ENCODE assay signal across 8 cellular contexts in the genomic region with DNA sequence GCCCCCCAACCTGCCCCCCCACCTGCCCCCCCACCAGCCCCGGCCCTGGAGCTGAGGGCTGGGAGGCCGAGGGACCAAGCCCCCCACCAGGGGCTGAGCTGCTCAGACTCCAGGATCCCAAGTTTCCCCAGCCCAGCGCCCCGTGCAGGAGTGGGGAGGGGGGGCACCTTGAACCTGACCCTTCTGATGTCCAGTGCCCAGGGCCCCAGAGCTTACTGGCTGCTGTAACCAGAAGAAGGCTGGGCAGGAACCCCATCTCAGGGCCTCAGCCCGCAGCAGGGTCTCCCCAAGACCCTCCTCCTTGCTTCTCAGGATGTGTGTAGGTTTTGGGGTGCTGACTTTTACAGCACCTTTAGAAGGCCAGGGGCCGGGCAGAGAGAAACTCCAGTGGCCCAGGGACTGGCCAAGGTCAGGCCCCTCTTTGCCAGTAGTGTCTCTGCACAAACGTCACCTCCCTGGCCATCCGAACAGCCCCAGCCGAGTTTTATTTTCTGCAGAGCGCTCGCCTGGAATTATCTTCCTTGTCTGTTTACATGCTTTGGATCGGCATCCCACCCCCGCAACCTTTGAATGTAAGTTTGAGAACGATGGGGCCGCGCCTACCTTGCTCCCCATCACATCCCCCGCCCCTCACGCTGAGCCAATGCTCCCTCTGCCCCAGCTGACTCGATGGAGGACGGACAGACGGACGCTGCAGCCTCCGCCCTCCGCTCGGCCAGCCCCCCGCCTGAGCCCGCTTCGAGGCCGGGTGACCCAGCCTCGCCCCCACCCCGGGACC.
A peak's percentile ranks its signal among the peaks of the same experiment; 100 is the strongest.
DNase-seq lines count a peak whose midpoint lies in the region; ATAC-seq and TF ChIP-seq lines count a peak whose summit lies in the region.

No MANE protein-coding gene starts in this region.

- peak overlapping the region; percentile 32 for H3K4me3 Mint-ChIP-seq in activated CD8-positive, alpha-beta T cell treated with anti-CD3 and anti-CD28 coated beads, Interleukin-2, amount 10 ng/mL, durations not matched to agents 7 days and 5 days
- H3K4me3 Mint-ChIP-seq in progenitor cell of endocrine pancreas (ENCODE audit: low read depth): peak overlapping the region; percentile 72

- H3K36me3 Mint-ChIP-seq in activated CD8-positive, alpha-beta T cell treated with anti-CD3 and anti-CD28 coated beads, Interleukin-2, amount 10 ng/mL, durations not matched to agents 7 days and 5 days (ENCODE audit: low read depth): no peaks in the 10 kb centered on the region
- H3K36me3 Mint-ChIP-seq in progenitor cell of endocrine pancreas (ENCODE audit: insufficient read depth): no peaks in the 10 kb centered on the region

- no peak for TF ChIP-seq CTCF in AG09309 (IDR thresholded peaks at IDR 0.05; ENCODE audit: control insufficient read depth, insufficient read depth, low read depth, low read length, missing control alignments)
- TF ChIP-seq CTCF in fibroblast of mammary gland (conservative IDR thresholded peaks at IDR 0.05; ENCODE audit: control insufficient read depth, insufficient read depth, low read depth, low read length): no peak
- TF ChIP-seq CTCF in progenitor cell of endocrine pancreas (IDR thresholded peaks at IDR 0.05; ENCODE audit: unreplicated experiment): no peak

- POLR2A ChIA-PET in activated CD8-positive, alpha-beta T cell treated with anti-CD3 and anti-CD28 coated beads, Interleukin-2, amount 10 ng/mL, durations not matched to agents 7 days and 5 days (lab: Charles Lee): no interaction called here

- H3K27ac Mint-ChIP-seq in activated CD8-positive, alpha-beta T cell treated with anti-CD3 and anti-CD28 coated beads, Interleukin-2, amount 10 ng/mL, durations not matched to agents 7 days and 5 days: no peak overlapping the region
- peak overlapping the region; percentile 65 for H3K27ac Mint-ChIP-seq in progenitor cell of endocrine pancreas

- peaks cover 61% of the 10 kb centered on the region for H3K27me3 Mint-ChIP-seq in activated CD8-positive, alpha-beta T cell treated with anti-CD3 and anti-CD28 coated beads, Interleukin-2, amount 10 ng/mL, durations not matched to agents 7 days and 5 days (ENCODE audit: low read depth)
- H3K27me3 Mint-ChIP-seq in progenitor cell of endocrine pancreas: peaks cover 43% of the 10 kb centered on the region

- CTCF ChIA-PET in activated CD8-positive, alpha-beta T cell treated with anti-CD3 and anti-CD28 coated beads, Interleukin-2, amount 10 ng/mL, durations not matched to agents 7 days and 5 days (lab: Charles Lee): interaction anchor here (0.5 to 4.3 kb wide), 6 partner anchors 11 to 437 kb away, joined by 3 to 30 read pairs (median 7); partner anchors contain the start of gene CENPS

- DNase-seq in AG09309 (ENCODE audit: low read depth): no peak
- no peak for DNase-seq in Jurkat, Clone E6-1 (ENCODE audit: low read depth, low spot score)
- DNase-seq in activated CD8-positive, alpha-beta T cell treated with anti-CD3 and anti-CD28 coated beads, Interleukin-2, amount 10 ng/mL, durations not matched to agents 7 days and 5 days: peak; percentile 26
- peak; percentile 8 for DNase-seq in fibroblast of mammary gland (ENCODE audit: low read depth)
- no peak for DNase-seq in progenitor cell of endocrine pancreas (ENCODE audit: low spot score, unreplicated experiment)
- DNase-seq in SHP77 treated with DMSO at 0.1 percent for 48 hours (lab: John Stamatoyannopoulos, UW): no peak
- DNase-seq in GM19240 (ENCODE audit: insufficient read length, low spot score): no peak

- no peaks in the 10 kb centered on the region for H3K9me3 Mint-ChIP-seq in activated CD8-positive, alpha-beta T cell treated with anti-CD3 and anti-CD28 coated beads, Interleukin-2, amount 10 ng/mL, durations not matched to agents 7 days and 5 days (ENCODE audit: insufficient read depth)
- no peaks in the 10 kb centered on the region for H3K9me3 Mint-ChIP-seq in progenitor cell of endocrine pancreas (ENCODE audit: low read depth)

- H3K4me3 ChIP-seq in AG09309 (ENCODE audit: control insufficient read depth, low read depth, low read length) (peak overlapping the region; percentile 32), fibroblast of mammary gland (ENCODE audit: control insufficient read depth, low read depth, low read length) (peak overlapping the region; percentile 23)
- 0 out of 2 replicates have a peak overlapping the region, but pooled peaks have one; percentile 13 for H3K4me3 ChIP-seq in Jurkat, Clone E6-1 (ENCODE audit: low read length)

- peaks cover 13% of the 10 kb centered on the region for H3K4me1 Mint-ChIP-seq in activated CD8-positive, alpha-beta T cell treated with anti-CD3 and anti-CD28 coated beads, Interleukin-2, amount 10 ng/mL, durations not matched to agents 7 days and 5 days (ENCODE audit: low read depth)
- peaks cover 44% of the 10 kb centered on the region for H3K4me1 Mint-ChIP-seq in progenitor cell of endocrine pancreas (ENCODE audit: low read depth)

- peak; percentile 47 for ATAC-seq in activated CD8-positive, alpha-beta T cell treated with anti-CD3 and anti-CD28 coated beads, Interleukin-2, amount 10 ng/mL, durations not matched to agents 7 days and 5 days
- no peak for ATAC-seq in GM19035 (IDR thresholded peaks at IDR 0.05; ENCODE audit: unreplicated experiment)

Comparison
In these comparisons a context has a peak if more than half of its experiments do, and no peak if none do; other contexts are left out.
1. DNase-seq: peak in activated CD8-positive, alpha-beta T cell treated with anti-CD3 and anti-CD28 coated beads, Interleukin-2, amount 10 ng/mL, durations not matched to agents 7 days and 5 days (single experiment) and fibroblast of mammary gland (single experiment); none in AG09309 (single experiment), Jurkat, Clone E6-1 (single experiment), progenitor cell of endocrine pancreas (single experiment), SHP77 treated with DMSO at 0.1 percent for 48 hours (single experiment) and GM19240 (single experiment).
2. Peak in every context shown above with its lines, with median percentiles within 50 percentile points of each other: H3K4me3 ChIP-seq.